In the genomic region with DNA sequence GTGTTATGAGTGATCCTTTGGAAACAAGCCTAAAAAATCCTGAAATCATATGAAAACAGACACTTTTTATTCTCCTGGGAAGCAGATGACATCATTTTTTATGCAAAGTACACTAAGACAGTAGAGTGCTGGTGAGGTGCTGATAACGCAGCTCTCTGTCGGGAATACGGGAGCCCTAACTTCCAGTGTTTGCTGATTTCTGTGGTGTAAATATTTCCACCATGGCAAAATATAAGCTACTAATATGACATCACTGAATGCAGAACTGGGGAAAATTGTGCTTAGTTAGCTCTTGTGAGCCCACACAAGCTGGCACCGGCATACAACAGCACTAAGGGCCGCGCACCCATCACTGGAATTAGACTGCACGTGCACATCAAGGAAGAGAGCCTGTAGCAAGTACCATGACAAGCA, we compare ENCODE assay signal across 16 cellular contexts.
A peak's percentile ranks its signal among the peaks of the same experiment; 100 is the strongest.
DNase-seq lines count a peak whose midpoint lies in the region; TF ChIP-seq lines count a peak whose summit lies in the region.
"Had no signal": no experiment of that assay in that cellular context is flagged by ENCODE, and none has a peak within 500 bp of the region (broad histone marks: within the 10 kb centered on the region; RNA-seq: fewer than 3 reads in every experiment).

No MANE protein-coding gene starts in this region.

- no peaks in the 10 kb centered on the region for H3K9me3 ChIP-seq in DOHH2 (ENCODE audit: control insufficient read depth, insufficient read depth, low read length)
- H3K9me3 ChIP-seq in smooth muscle cell (replicated peaks; ENCODE audit: low read depth), result no peaks in the 10 kb centered on the region
- H3K9me3 ChIP-seq: A549, BLaER1, Caco-2 had no signal

- no peak overlapping the region for H3K9ac ChIP-seq in smooth muscle cell (ENCODE audit: low read depth)
- H3K9ac ChIP-seq: BLaER1 had no signal

- no peaks in the 10 kb centered on the region; the same call in 1 of the 2 replicates for H3K36me3 ChIP-seq in DOHH2 (ENCODE audit: control insufficient read depth, low read length)
- no peaks in the 10 kb centered on the region for H3K36me3 ChIP-seq in smooth muscle cell (ENCODE audit: low read depth)
- no peaks in the 10 kb centered on the region for H3K36me3 ChIP-seq in brain microvascular endothelial cell (replicated peaks)
- H3K36me3 ChIP-seq: BLaER1 had no signal

- H3K79me2 ChIP-seq in DOHH2 (ENCODE audit: control insufficient read depth, low read length), result no peaks in the 10 kb centered on the region
- no peaks in the 10 kb centered on the region for H3K79me2 ChIP-seq in smooth muscle cell (ENCODE audit: low read depth)

- peaks cover 8% of the 10 kb centered on the region; the same call in 1 of the 2 replicates for H3F3A ChIP-seq in DOHH2 (ENCODE audit: control insufficient read depth, insufficient read depth)
- H3F3A ChIP-seq in smooth muscle cell (ENCODE audit: low read depth), result peaks cover 9% of the 10 kb centered on the region

- no peaks in the 10 kb centered on the region for H3K9me2 ChIP-seq in DOHH2 (replicated peaks; ENCODE audit: control insufficient read depth, low read length)

- peak overlapping the region; percentile 63; the same call in 1 of the 2 replicates for H3K4me2 ChIP-seq in DOHH2 (ENCODE audit: low read length)
- peak overlapping the region; percentile 46 for H3K4me2 ChIP-seq in smooth muscle cell
- H3K4me2 ChIP-seq: A549, BLaER1, GM23338 had no signal

- H4K20me1 ChIP-seq in DOHH2 (ENCODE audit: control insufficient read depth, insufficient read depth, low read depth, low read length) (no peaks in the 10 kb centered on the region), smooth muscle cell (ENCODE audit: low read depth) (no peaks in the 10 kb centered on the region)
- H4K20me1 ChIP-seq: BLaER1 had no signal

- in situ Hi-C loops in brain microvascular endothelial cell (cut with HindIII; ENCODE audit: low pct_ligation_motif_present, low sequenced_read_pairs), result no loop called here

- TF ChIP-seq CTCF in DOHH2 (IDR thresholded peaks at IDR 0.05; ENCODE audit: low read depth, low read length, poor library complexity, severe bottlenecking) (no peak), VCaP (conservative IDR thresholded peaks at IDR 0.05) (no peak), smooth muscle cell (IDR thresholded peaks at IDR 0.05; ENCODE audit: borderline replicate concordance, insufficient read depth, poor library complexity, severe bottlenecking) (no peak), brain microvascular endothelial cell (IDR thresholded peaks at IDR 0.05; ENCODE audit: low read depth, low read length, missing control alignments) (no peak)

- 47% methylated on average over 7 of the region's 7 CpGs for WGBS in smooth muscle cell (ENCODE audit: low lambda C conversion rate)

- DNase-seq in erythroblast (lab: John Stamatoyannopoulos, UW) (peak; percentile 44 to 69), smooth muscle cell (lab: John Stamatoyannopoulos, UW; ENCODE audit: unreplicated experiment) (no peak), brain microvascular endothelial cell (no peak), NOMO-1 (lab: John Stamatoyannopoulos, UW; ENCODE audit: unreplicated experiment in 2 of 2) (no peak), AG08396 (ENCODE audit: low spot score) (no peak)
- DNase-seq: Caco-2; CD8-positive, alpha-beta memory T cell; DMS53; H7; KBM-7 had no signal

- H2AFZ ChIP-seq in smooth muscle cell (ENCODE audit: low read depth), result peak overlapping the region; percentile 32
- H2AFZ ChIP-seq: GM23338 had no signal

- no peak overlapping the region for H3K27ac ChIP-seq in DOHH2 (ENCODE audit: low read depth, low read length)
- peak overlapping the region; percentile 92; the same call in 1 of the 2 replicates for H3K27ac ChIP-seq in VCaP
- H3K27ac ChIP-seq in smooth muscle cell (ENCODE audit: low read depth), result peak overlapping the region; percentile 36
- no peak overlapping the region for H3K27ac ChIP-seq in brain microvascular endothelial cell
- H3K27ac ChIP-seq: A549, BLaER1, HL-60 had no signal

- no peak for TF ChIP-seq POLR2A in erythroblast (IDR thresholded peaks at IDR 0.05; ENCODE audit: low read length)

- peaks cover 88% of the 10 kb centered on the region for H3K4me1 ChIP-seq in DOHH2 (ENCODE audit: control insufficient read depth, low read length)
- H3K4me1 ChIP-seq in smooth muscle cell (ENCODE audit: low read depth), result peaks cover 36% of the 10 kb centered on the region
- H3K4me1 ChIP-seq: A549 had no signal

- H3K4me3 ChIP-seq in DOHH2 (ENCODE audit: low read length) (no peak overlapping the region), smooth muscle cell (no peak overlapping the region), brain microvascular endothelial cell (ENCODE audit: low read depth, low read length) (no peak overlapping the region)
- H3K4me3 ChIP-seq: A549, BLaER1, GM23338 had no signal

- H3K27me3 ChIP-seq in DOHH2 (ENCODE audit: control insufficient read depth, low read length) (no peaks in the 10 kb centered on the region), smooth muscle cell (ENCODE audit: low read depth) (no peaks in the 10 kb centered on the region), brain microvascular endothelial cell (replicated peaks) (no peaks in the 10 kb centered on the region)
- H3K27me3 ChIP-seq: BLaER1 had no signal

Comparison
In these comparisons a context has a peak if more than half of its experiments do, and no peak if none do; other contexts are left out.
1. H3K27ac ChIP-seq: peak in VCaP (single experiment) and smooth muscle cell (single experiment); none in DOHH2 (single experiment) and brain microvascular endothelial cell (single experiment).
2. DNase-seq: peak in erythroblast (2 of 2); none in smooth muscle cell (single experiment), brain microvascular endothelial cell (single experiment), NOMO-1 (0 of 2) and AG08396 (single experiment).